Comparison of ENCODE assay signal across 8 cellular contexts in genomic region chr9:116860509-116861120, GRCh38.
A peak's percentile ranks its signal among the peaks of the same experiment; 100 is the strongest.
DNase-seq lines count a peak whose midpoint lies in the region; ATAC-seq and TF ChIP-seq lines count a peak whose summit lies in the region.

No MANE protein-coding gene starts in this region.

- ATAC-seq in GM19397 (IDR thresholded peaks at IDR 0.05; ENCODE audit: unreplicated experiment) (peak; percentile 61), mucosa of descending colon (peak; percentile 78), HG02884 (IDR thresholded peaks at IDR 0.05; ENCODE audit: unreplicated experiment) (no peak)

- TF ChIP-seq CTCF in LNCAP (IDR thresholded peaks at IDR 0.05) (peak; percentile 73), epithelial cell of esophagus (IDR thresholded peaks at IDR 0.05; ENCODE audit: insufficient read depth, low read depth, low read length, missing control alignments) (peak; percentile 88), mucosa of descending colon (IDR thresholded peaks at IDR 0.05) (peak; percentile 57)

- peak; percentile 16 for DNase-seq in NCI-H1436 (lab: John Stamatoyannopoulos, UW)
- no peak for DNase-seq in NCI-H1436 treated with DMSO at 0.1 percent for 48 hours (lab: John Stamatoyannopoulos, UW)
- peak; percentile 72 for DNase-seq in SK-N-DZ (ENCODE audit: low spot score)
- DNase-seq in epithelial cell of esophagus (ENCODE audit: low read depth), result peak; percentile 83
- DNase-seq in mucosa of descending colon, result peak in 2 of 3 donors; percentile 42 to 79

- H3K36me3 ChIP-seq in mucosa of descending colon (ENCODE audit: low read depth), result no peaks in the 10 kb centered on the region

- H3K4me3 ChIP-seq in epithelial cell of esophagus (ENCODE audit: low read length) (no peak overlapping the region), mucosa of descending colon (no peak overlapping the region)

- H3K4me1 ChIP-seq in mucosa of descending colon (ENCODE audit: low read depth), result no peaks in the 10 kb centered on the region

- H3K9me3 ChIP-seq in mucosa of descending colon, result no peaks in the 10 kb centered on the region

- intact Hi-C loops in mucosa of descending colon (cut with DNase I, micrococcal nuclease), result loop anchor here in 1 of 2 donors (10.0 kb wide), 1 partner anchor 126 kb away; no protein-coding TSS in a partner anchor
